12 cellular contexts compared by ENCODE assay signal in genomic region chr14:49581209-49581960, GRCh38. TPM values are rescaled to one million over a fixed set of nuclear protein-coding genes. Genes with fewer than 3 reads are reported as not detected.
DNase-seq lines count a peak whose midpoint lies in the region; ATAC-seq, FAIRE-seq and TF ChIP-seq lines count a peak whose summit lies in the region.
"Had no signal": no experiment of that assay in that cellular context is flagged by ENCODE, and none has a peak within 500 bp of the region (broad histone marks: within the 10 kb centered on the region; RNA-seq: fewer than 3 reads in every experiment).

No MANE protein-coding gene starts in this region.

- peaks cover 38% of the 10 kb centered on the region for H3K4me1 ChIP-seq in CD4-positive, CD25-positive, alpha-beta regulatory T cell (ENCODE audit: control insufficient read depth, insufficient read depth, low read length, poor library complexity, severe bottlenecking)
- H3K4me1 ChIP-seq in K562 (replicated peaks in 1 of 2; ENCODE audit: control insufficient read depth in 2 of 2, insufficient read depth in 2 of 2, low read length in 2 of 2) = peaks cover 6% of the 10 kb centered on the region in 2 experiments; a peak in 4 of 5 replicates
- H3K4me1 ChIP-seq: SJCRH30 had no signal

- H3K4me3 ChIP-seq in CD4-positive, CD25-positive, alpha-beta regulatory T cell (ENCODE audit: low read depth, low read length) = no peak overlapping the region
- no peak overlapping the region for H3K4me3 ChIP-seq in K562
- H3K4me3 ChIP-seq: cardiac muscle cell, SJCRH30, suprapubic skin had no signal

- no TSS peak for BruUV-seq in K562 (replicated peaks; lab: Mats Ljungman, UMichigan)

- no peaks in the 10 kb centered on the region for H3K27me3 ChIP-seq in CD4-positive, CD25-positive, alpha-beta regulatory T cell (ENCODE audit: control insufficient read depth, insufficient read depth, low read length)
- H3K27me3 ChIP-seq in K562 (ENCODE audit: control insufficient read depth in 2 of 2, insufficient read depth in 2 of 2, low read length in 2 of 2) = no peaks in the 10 kb centered on the region
- H3K27me3 ChIP-seq: cardiac muscle cell, SJCRH30, suprapubic skin had no signal

- H3K9me3 Mint-ChIP-seq in CD4-positive, CD25-positive, alpha-beta regulatory T cell = peaks cover 0 to 4% (median 0%) of the 10 kb centered on the region in 7 donors

- peaks cover 3% of the 10 kb centered on the region for H3K9me1 ChIP-seq in K562 (ENCODE audit: control insufficient read depth, insufficient read depth, low read length)

- peaks cover 34 to 75% (median 51%) of the 10 kb centered on the region in 4 donors for H3K4me1 Mint-ChIP-seq in CD4-positive, CD25-positive, alpha-beta regulatory T cell

- DNase-seq in CD4-positive, CD25-positive, alpha-beta regulatory T cell = no peak
- peak in 1 of 4 experiments; percentile 32 for DNase-seq in K562 (ENCODE audit: extremely low read depth in 1 of 4, low spot score in 3 of 4)
- DNase-seq in G401 (ENCODE audit: low spot score) = no peak
- no peak for DNase-seq in D341Med (ENCODE audit: low spot score)
- no peak for DNase-seq in NCI-H1694 treated with DMSO at 0.1 percent for 48 hours (lab: John Stamatoyannopoulos, UW)
- DNase-seq: DMS79 treated with DMSO at 0.1 percent for 48 hours, Kasumi-1, NCI-H345, SJCRH30 had no signal

- POLR2A ChIA-PET in K562 (lab: Yijun Ruan, JAX) = no interaction called here

- H3K79me2 ChIP-seq in K562 (ENCODE audit: control insufficient read depth, insufficient read depth, low read length) = peaks cover 67% of the 10 kb centered on the region

- peaks cover 30% of the 10 kb centered on the region for H4K20me1 ChIP-seq in K562 (replicated peaks; ENCODE audit: control insufficient read depth, insufficient read depth, low read length)

- no peak for FAIRE-seq in K562 (lab: Jason Lieb, UNC)

- H3K27me3 Mint-ChIP-seq in CD4-positive, CD25-positive, alpha-beta regulatory T cell = peaks cover 6% of the 10 kb centered on the region

- H3K9me3 ChIP-seq in CD4-positive, CD25-positive, alpha-beta regulatory T cell (ENCODE audit: control insufficient read depth in 2 of 2, low read length in 2 of 2) = no peaks in the 10 kb centered on the region
- H3K9me3 ChIP-seq in K562 (replicated peaks; ENCODE audit: control insufficient read depth, insufficient read depth, low read depth, low read length) = no peaks in the 10 kb centered on the region
- H3K9me3 ChIP-seq: SJCRH30, suprapubic skin had no signal

- TF ChIP-seq CTCF in K562 (IDR thresholded peaks at IDR 0.05 in 2 of 3, conservative IDR thresholded peaks at IDR 0.05 in 1 of 3; ENCODE audit: insufficient read depth in 2 of 3, low read depth in 1 of 3, low read length in 3 of 3) = no peak

- intact Hi-C loops in K562 (cut with micrococcal nuclease) = no loop called here

- no peak overlapping the region for H3K9ac ChIP-seq in K562 (ENCODE audit: insufficient read depth in 1 of 2, low read depth in 2 of 2, low read length in 2 of 2)

- CTCF ChIA-PET in K562 (lab: Yijun Ruan, JAX; ENCODE audit: low intra/inter-chr PET ratio) = no interaction called here

- no peak for TF ChIP-seq EP300 in K562 (IDR thresholded peaks at IDR 0.05; ENCODE audit: low read length)

- peak overlapping the region; percentile 28 to 86 (median 49) for H3K27ac Mint-ChIP-seq in CD4-positive, CD25-positive, alpha-beta regulatory T cell

- peak overlapping the region in 2 of 4 donors; percentile 33 to 94 for H3K4me3 Mint-ChIP-seq in CD4-positive, CD25-positive, alpha-beta regulatory T cell

- in situ Hi-C loops in K562 (cut with MboI) (no loop called here), G401 (cut with HindIII; ENCODE audit: low sequenced_read_pairs) (no loop called here)

- WGBS in K562 (ENCODE audit: insufficient coverage, low coverage, missing lambda C conversion rate) = 31% methylated on average over 7 of the region's 8 CpGs

- H2AFZ ChIP-seq in K562 (ENCODE audit: low read depth, low read length) = no peak overlapping the region

- peaks cover 53% of the 10 kb centered on the region for H3K36me3 Mint-ChIP-seq in CD4-positive, CD25-positive, alpha-beta regulatory T cell

- no peak overlapping the region for H3K4me2 ChIP-seq in K562 (ENCODE audit: insufficient read depth, low read length)

- peaks cover 40% of the 10 kb centered on the region for H3K36me3 ChIP-seq in CD4-positive, CD25-positive, alpha-beta regulatory T cell (ENCODE audit: control insufficient read depth, insufficient read depth, low read length)
- H3K36me3 ChIP-seq in K562 (ENCODE audit: control insufficient read depth, insufficient read depth, low read length) = peaks cover 64% of the 10 kb centered on the region

- no peak for TF ChIP-seq RAD21 in K562 (CRISPR knock-in tag; conservative IDR thresholded peaks at IDR 0.05 in 1 of 2, IDR thresholded peaks at IDR 0.05 in 1 of 2)

- TF ChIP-seq POLR2A in GM19099 (IDR thresholded peaks at IDR 0.05; ENCODE audit: extremely low read depth, insufficient read length, low read depth) = peak; percentile 8
- no peak for TF ChIP-seq POLR2A in K562 (conservative IDR thresholded peaks at IDR 0.05)

- no peak overlapping the region for H3K27ac ChIP-seq in CD4-positive, CD25-positive, alpha-beta regulatory T cell (ENCODE audit: insufficient read depth, low read length, poor library complexity, severe bottlenecking)
- peak overlapping the region; percentile 41; the same call in 2 of the 3 replicates for H3K27ac ChIP-seq in K562 (ENCODE audit: extremely low read depth, low read depth, low read length)
- H3K27ac ChIP-seq: cardiac muscle cell, SJCRH30, suprapubic skin had no signal

- ATAC-seq in CD4-positive, CD25-positive, alpha-beta regulatory T cell (ENCODE audit: low read depth in 2 of 2) = no peak
- peak; percentile 6 for ATAC-seq in K562

RNA-seq across cellular contexts. Expression of gene RPS29, which starts 4.8 kb away (rescaled TPM):
- 2,952 TPM for total RNA-seq in CD4-positive, CD25-positive, alpha-beta regulatory T cell
- over 10,000 TPM in 2 of 4 donors, 1,000 to 10,000 TPM in 2; 7,004 to 11,285 (median 9,263) TPM for polyA plus RNA-seq in CD4-positive, CD25-positive, alpha-beta regulatory T cell
- 195 and 300 TPM in 2 replicates for total RNA-seq in K562 (2011; cell fraction: chromatin; rRNA removed; ENCODE audit: low replicate concordance)
- total RNA-seq in K562 (2011; cell fraction: nucleolus; rRNA removed) = 873 and 1,048 TPM in 2 replicates
- 995 and 2,020 TPM in 2 replicates for total RNA-seq in K562 (2011; cell fraction: nucleoplasm; rRNA removed)
- 1,697 and 2,097 TPM in 2 replicates for total RNA-seq in K562 (2014; rRNA removed)
- 2,267 and 2,448 TPM in 2 replicates for total RNA-seq in K562 (2014; rRNA removed; fragmentation: Illumina TruSeq; extraction: Trizol)
- total RNA-seq in K562 (2015; rRNA removed; fragmentation: Illumina TruSeq; extraction: Trizol) = 1,631 and 1,703 TPM in 2 replicates
- 1,545 and 1,745 TPM in 2 replicates for total RNA-seq in K562 (2021)
- polyA plus RNA-seq in K562 (2011; rRNA removed) = 4,700 and 6,302 TPM in 2 replicates
- 14,332 and 23,945 TPM in 2 replicates for polyA plus RNA-seq in K562 (2011; cell fraction: cytosol; rRNA removed)
- polyA plus RNA-seq in K562 (2011; cell fraction: nucleus; rRNA removed) = 1,717 and 2,801 TPM in 2 replicates
- 3,166 and 9,985 TPM in 2 replicates for polyA plus RNA-seq in K562 (2012)
- polyA plus RNA-seq in K562 (2014; fragmentation: Illumina TruSeq; extraction: Trizol) = 2,124 and 2,563 TPM in 2 replicates
- 1,000 to 10,000 TPM; 3,039 to 3,940 TPM for polyA plus RNA-seq in K562 (2014; fragmentation: Nextera tagmentation; extraction: Ambion mirVana)
- 5,012 and 5,352 TPM in 2 replicates for polyA plus RNA-seq in K562 (2014; rRNA removed)
- polyA minus RNA-seq in K562 (2011; rRNA and poly(A)+ RNA removed) = 729 and 894 TPM in 2 replicates
- 383 and 451 TPM in 2 replicates for polyA minus RNA-seq in K562 (2011; cell fraction: cytosol; rRNA and poly(A)+ RNA removed)
- 167 and 339 TPM in 2 replicates for polyA minus RNA-seq in K562 (2011; cell fraction: nucleus; rRNA and poly(A)+ RNA removed)
- total RNA-seq in G401 (2014; rRNA removed; shearing (Covaris generic)) = 3,018 and 4,408 TPM in 2 replicates

RNA-seq across cellular contexts. Expression of gene LRR1, which starts 17.4 kb away (rescaled TPM):
- 11.2 TPM for total RNA-seq in CD4-positive, CD25-positive, alpha-beta regulatory T cell
- polyA plus RNA-seq in CD4-positive, CD25-positive, alpha-beta regulatory T cell = 10 to 100 TPM; 13.9 to 26.7 (median 20.3) TPM
- 19.6 and 52.5 TPM in 2 replicates for total RNA-seq in K562 (2011; cell fraction: chromatin; rRNA removed; ENCODE audit: low replicate concordance)
- 11.5 and 18.7 TPM in 2 replicates for total RNA-seq in K562 (2011; cell fraction: nucleolus; rRNA removed)
- 26.2 and 30.9 TPM in 2 replicates for total RNA-seq in K562 (2011; cell fraction: nucleoplasm; rRNA removed)
- total RNA-seq in K562 (2014; rRNA removed) = 34.0 and 34.8 TPM in 2 replicates
- total RNA-seq in K562 (2014; rRNA removed; fragmentation: Illumina TruSeq; extraction: Trizol) = 29.0 and 33.9 TPM in 2 replicates
- total RNA-seq in K562 (2015; rRNA removed; fragmentation: Illumina TruSeq; extraction: Trizol) = 33.6 and 36.4 TPM in 2 replicates
- total RNA-seq in K562 (2021) = 30.7 and 35.3 TPM in 2 replicates
- 25.1 and 31.8 TPM in 2 replicates for polyA plus RNA-seq in K562 (2011; rRNA removed)
- polyA plus RNA-seq in K562 (2011; cell fraction: cytosol; rRNA removed) = 11.3 and 20.1 TPM in 2 replicates
- polyA plus RNA-seq in K562 (2011; cell fraction: nucleus; rRNA removed) = 9.1 and 11.2 TPM in 2 replicates
- polyA plus RNA-seq in K562 (2012) = 19.6 and 26.4 TPM in 2 replicates
- 26.5 and 31.8 TPM in 2 replicates for polyA plus RNA-seq in K562 (2014; fragmentation: Illumina TruSeq; extraction: Trizol)
- 10 to 100 TPM; 56.5 to 58.1 TPM for polyA plus RNA-seq in K562 (2014; fragmentation: Nextera tagmentation; extraction: Ambion mirVana)
- 29.3 and 34.7 TPM in 2 replicates for polyA plus RNA-seq in K562 (2014; rRNA removed)
- polyA minus RNA-seq in K562 (2011; rRNA and poly(A)+ RNA removed) = 21.7 and 23.9 TPM in 2 replicates
- polyA minus RNA-seq in K562 (2011; cell fraction: cytosol; rRNA and poly(A)+ RNA removed) = 6.6 and 7.9 TPM in 2 replicates
- 9.6 and 15.3 TPM in 2 replicates for polyA minus RNA-seq in K562 (2011; cell fraction: nucleus; rRNA and poly(A)+ RNA removed)
- total RNA-seq in G401 (2014; rRNA removed; shearing (Covaris generic)) = 28.6 and 41.1 TPM in 2 replicates

RNA-seq across cellular contexts. Expression of gene RPL36AL, which starts 39.0 kb away (rescaled TPM):
- 240 TPM for total RNA-seq in CD4-positive, CD25-positive, alpha-beta regulatory T cell
- polyA plus RNA-seq in CD4-positive, CD25-positive, alpha-beta regulatory T cell = 100 to 1,000 TPM; 632 to 774 (median 735) TPM
- total RNA-seq in K562 (2011; cell fraction: chromatin; rRNA removed; ENCODE audit: low replicate concordance) = 16.2 and 23.7 TPM in 2 replicates
- total RNA-seq in K562 (2011; cell fraction: nucleolus; rRNA removed) = 13.3 and 18.2 TPM in 2 replicates
- total RNA-seq in K562 (2011; cell fraction: nucleoplasm; rRNA removed) = 29.0 and 31.3 TPM in 2 replicates
- total RNA-seq in K562 (2014; rRNA removed) = 270 and 365 TPM in 2 replicates
- 358 and 392 TPM in 2 replicates for total RNA-seq in K562 (2014; rRNA removed; fragmentation: Illumina TruSeq; extraction: Trizol)
- 329 and 335 TPM in 2 replicates for total RNA-seq in K562 (2015; rRNA removed; fragmentation: Illumina TruSeq; extraction: Trizol)
- total RNA-seq in K562 (2021) = 139 and 146 TPM in 2 replicates
- 131 and 189 TPM in 2 replicates for polyA plus RNA-seq in K562 (2011; rRNA removed)
- polyA plus RNA-seq in K562 (2011; cell fraction: cytosol; rRNA removed) = 41.7 and 104 TPM in 2 replicates
- polyA plus RNA-seq in K562 (2011; cell fraction: nucleus; rRNA removed) = 25.6 and 49.4 TPM in 2 replicates
- 211 and 413 TPM in 2 replicates for polyA plus RNA-seq in K562 (2012)
- polyA plus RNA-seq in K562 (2014; fragmentation: Illumina TruSeq; extraction: Trizol) = 360 and 378 TPM in 2 replicates
- polyA plus RNA-seq in K562 (2014; fragmentation: Nextera tagmentation; extraction: Ambion mirVana) = 100 to 1,000 TPM; 625 to 674 TPM
- 354 and 366 TPM in 2 replicates for polyA plus RNA-seq in K562 (2014; rRNA removed)
- polyA minus RNA-seq in K562 (2011; rRNA and poly(A)+ RNA removed) = 220 and 225 TPM in 2 replicates
- polyA minus RNA-seq in K562 (2011; cell fraction: cytosol; rRNA and poly(A)+ RNA removed) = 38.2 and 45.7 TPM in 2 replicates
- 7.0 and 20.1 TPM in 2 replicates for polyA minus RNA-seq in K562 (2011; cell fraction: nucleus; rRNA and poly(A)+ RNA removed)
- total RNA-seq in G401 (2014; rRNA removed; shearing (Covaris generic)) = 173 and 210 TPM in 2 replicates

RNA-seq across cellular contexts. Expression of gene MGAT2, which starts 39.2 kb away (rescaled TPM):
- total RNA-seq in CD4-positive, CD25-positive, alpha-beta regulatory T cell = 32.0 TPM
- polyA plus RNA-seq in CD4-positive, CD25-positive, alpha-beta regulatory T cell = 10 to 100 TPM; 34.6 to 43.7 (median 36.4) TPM
- total RNA-seq in K562 (2011; cell fraction: chromatin; rRNA removed; ENCODE audit: low replicate concordance) = 18.8 and 20.9 TPM in 2 replicates
- 27.7 and 29.3 TPM in 2 replicates for total RNA-seq in K562 (2011; cell fraction: nucleolus; rRNA removed)
- total RNA-seq in K562 (2011; cell fraction: nucleoplasm; rRNA removed) = 23.7 and 24.6 TPM in 2 replicates
- total RNA-seq in K562 (2014; rRNA removed) = 29.7 and 30.2 TPM in 2 replicates
- total RNA-seq in K562 (2014; rRNA removed; fragmentation: Illumina TruSeq; extraction: Trizol) = 24.9 and 26.9 TPM in 2 replicates
- total RNA-seq in K562 (2015; rRNA removed; fragmentation: Illumina TruSeq; extraction: Trizol) = 30.7 and 31.0 TPM in 2 replicates
- total RNA-seq in K562 (2021) = 32.3 and 33.3 TPM in 2 replicates
- 14.0 and 19.2 TPM in 2 replicates for polyA plus RNA-seq in K562 (2011; rRNA removed)
- 12.4 and 16.7 TPM in 2 replicates for polyA plus RNA-seq in K562 (2011; cell fraction: cytosol; rRNA removed)
- polyA plus RNA-seq in K562 (2011; cell fraction: nucleus; rRNA removed) = 8.5 and 8.7 TPM in 2 replicates
- 11.9 and 21.0 TPM in 2 replicates for polyA plus RNA-seq in K562 (2012)
- polyA plus RNA-seq in K562 (2014; fragmentation: Illumina TruSeq; extraction: Trizol) = 20.4 and 24.4 TPM in 2 replicates
- polyA plus RNA-seq in K562 (2014; fragmentation: Nextera tagmentation; extraction: Ambion mirVana) = under 1 TPM in 1 of 2 experiments, not detected in 1; 0.03 TPM
- 18.8 and 20.9 TPM in 2 replicates for polyA plus RNA-seq in K562 (2014; rRNA removed)
- 23.8 and 24.6 TPM in 2 replicates for polyA minus RNA-seq in K562 (2011; rRNA and poly(A)+ RNA removed)
- 12.2 and 13.4 TPM in 2 replicates for polyA minus RNA-seq in K562 (2011; cell fraction: cytosol; rRNA and poly(A)+ RNA removed)
- polyA minus RNA-seq in K562 (2011; cell fraction: nucleus; rRNA and poly(A)+ RNA removed) = 7.8 and 15.9 TPM in 2 replicates
- total RNA-seq in G401 (2014; rRNA removed; shearing (Covaris generic)) = 47.9 and 58.3 TPM in 2 replicates

RNA-seq across cellular contexts. Expression of gene DNAAF2, which starts 53.7 kb away (rescaled TPM):
- 9.5 TPM for total RNA-seq in CD4-positive, CD25-positive, alpha-beta regulatory T cell
- 10 to 100 TPM; 17.6 to 24.6 (median 19.5) TPM for polyA plus RNA-seq in CD4-positive, CD25-positive, alpha-beta regulatory T cell
- 3.6 and 4.2 TPM in 2 replicates for total RNA-seq in K562 (2011; cell fraction: chromatin; rRNA removed; ENCODE audit: low replicate concordance)
- total RNA-seq in K562 (2011; cell fraction: nucleolus; rRNA removed) = 4.7 and 5.5 TPM in 2 replicates
- 3.3 and 3.6 TPM in 2 replicates for total RNA-seq in K562 (2011; cell fraction: nucleoplasm; rRNA removed)
- 14.6 and 14.7 TPM in 2 replicates for total RNA-seq in K562 (2014; rRNA removed)
- 11.1 and 12.5 TPM in 2 replicates for total RNA-seq in K562 (2014; rRNA removed; fragmentation: Illumina TruSeq; extraction: Trizol)
- total RNA-seq in K562 (2015; rRNA removed; fragmentation: Illumina TruSeq; extraction: Trizol) = 10.6 and 11.2 TPM in 2 replicates
- 11.0 and 11.7 TPM in 2 replicates for total RNA-seq in K562 (2021)
- 7.8 and 10.3 TPM in 2 replicates for polyA plus RNA-seq in K562 (2011; rRNA removed)
- polyA plus RNA-seq in K562 (2011; cell fraction: cytosol; rRNA removed) = 3.9 and 6.6 TPM in 2 replicates
- 2.7 and 3.3 TPM in 2 replicates for polyA plus RNA-seq in K562 (2011; cell fraction: nucleus; rRNA removed)
- polyA plus RNA-seq in K562 (2012) = 6.7 and 8.7 TPM in 2 replicates
- 11.2 and 11.4 TPM in 2 replicates for polyA plus RNA-seq in K562 (2014; fragmentation: Illumina TruSeq; extraction: Trizol)
- polyA plus RNA-seq in K562 (2014; fragmentation: Nextera tagmentation; extraction: Ambion mirVana) = 1 to 10 TPM; 2.4 to 4.0 TPM
- polyA plus RNA-seq in K562 (2014; rRNA removed) = 12.0 and 13.9 TPM in 2 replicates
- 4.6 and 5.2 TPM in 2 replicates for polyA minus RNA-seq in K562 (2011; rRNA and poly(A)+ RNA removed)
- 3.2 and 3.5 TPM in 2 replicates for polyA minus RNA-seq in K562 (2011; cell fraction: cytosol; rRNA and poly(A)+ RNA removed)
- polyA minus RNA-seq in K562 (2011; cell fraction: nucleus; rRNA and poly(A)+ RNA removed) = 2.8 and 3.4 TPM in 2 replicates
- total RNA-seq in G401 (2014; rRNA removed; shearing (Covaris generic)) = 16.2 and 21.7 TPM in 2 replicates
